14 cellular contexts compared by ENCODE assay signal in the genomic region with DNA sequence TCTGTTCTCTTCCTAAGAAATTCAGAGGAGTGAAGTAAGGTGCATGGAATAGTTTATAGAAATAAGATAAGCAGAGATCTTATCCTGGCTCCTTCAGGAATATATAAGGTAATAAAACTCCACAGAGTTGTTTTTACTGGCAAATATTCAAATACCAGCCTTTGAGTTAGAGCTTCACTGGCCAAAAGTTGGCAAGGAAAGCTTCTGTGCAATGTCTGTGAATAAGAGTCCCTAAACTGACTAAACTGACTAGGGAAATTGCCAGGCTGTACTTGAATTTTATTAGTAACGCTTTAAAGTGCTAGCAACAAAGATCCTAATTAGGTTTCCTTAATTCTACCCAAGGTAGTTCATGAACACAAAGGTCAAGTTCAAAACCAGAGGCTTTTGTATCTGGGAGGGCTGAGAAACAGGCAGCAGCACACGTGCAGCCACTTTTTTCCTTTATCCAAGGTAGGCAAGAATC.
DNase-seq lines count a peak whose midpoint lies in the region; TF ChIP-seq lines count a peak whose summit lies in the region.
"Had no signal": no experiment of that assay in that cellular context is flagged by ENCODE, and none has a peak within 500 bp of the region (broad histone marks: within the 10 kb centered on the region; RNA-seq: fewer than 3 reads in every experiment).

No MANE protein-coding gene starts in this region.

- H3K27me3 ChIP-seq in Caco-2 (replicated peaks; ENCODE audit: control insufficient read depth, insufficient read depth, low read length) (no peaks in the 10 kb centered on the region), uterus (no peaks in the 10 kb centered on the region)
- H3K27me3 ChIP-seq: esophagus muscularis mucosa had no signal

- H3K4me1 Mint-ChIP-seq in chondrocyte (ENCODE audit: low read depth) = peaks cover 46% of the 10 kb centered on the region
- no peaks in the 10 kb centered on the region for H3K4me1 Mint-ChIP-seq in Caco-2 (ENCODE audit: low read depth, unreplicated experiment)
- H3K4me1 Mint-ChIP-seq: activated naive CD4-positive, alpha-beta T cell treated with anti-CD3 and anti-CD28 coated beads, Interleukin-2, amount 50 U/mL, for 24 hours; memory B cell; T-cell had no signal

- no peaks in the 10 kb centered on the region for H3K36me3 Mint-ChIP-seq in chondrocyte (ENCODE audit: low read depth)
- no peaks in the 10 kb centered on the region for H3K36me3 Mint-ChIP-seq in Caco-2 (ENCODE audit: insufficient read depth, unreplicated experiment)
- H3K36me3 Mint-ChIP-seq: activated naive CD4-positive, alpha-beta T cell treated with anti-CD3 and anti-CD28 coated beads, Interleukin-2, amount 50 U/mL, for 24 hours; memory B cell; T-cell had no signal

- BruUV-seq in Caco-2 (replicated peaks; lab: Mats Ljungman, UMichigan) = no TSS peak

- H3K27ac Mint-ChIP-seq in chondrocyte (ENCODE audit: unreplicated experiment) (peak overlapping the region; percentile 49), Caco-2 (ENCODE audit: unreplicated experiment) (no peak overlapping the region)
- H3K27ac Mint-ChIP-seq: activated naive CD4-positive, alpha-beta T cell treated with anti-CD3 and anti-CD28 coated beads, Interleukin-2, amount 50 U/mL, for 24 hours; memory B cell; T-cell had no signal

- H3K27me3 Mint-ChIP-seq in chondrocyte (ENCODE audit: low read depth) = no peaks in the 10 kb centered on the region
- H3K27me3 Mint-ChIP-seq in Caco-2 (ENCODE audit: insufficient read depth, unreplicated experiment) = no peaks in the 10 kb centered on the region
- H3K27me3 Mint-ChIP-seq: activated naive CD4-positive, alpha-beta T cell treated with anti-CD3 and anti-CD28 coated beads, Interleukin-2, amount 50 U/mL, for 24 hours; memory B cell; T-cell had no signal

- H3K36me3 ChIP-seq in Caco-2 (ENCODE audit: control insufficient read depth, insufficient read depth, low read length) (no peaks in the 10 kb centered on the region), uterus (no peaks in the 10 kb centered on the region)
- H3K36me3 ChIP-seq: esophagus muscularis mucosa, thoracic aorta had no signal

- H3K27ac ChIP-seq in uterus = no peak overlapping the region
- H3K27ac ChIP-seq: thoracic aorta had no signal

- no peaks in the 10 kb centered on the region for H3K9me3 ChIP-seq in Caco-2
- H3K9me3 ChIP-seq in uterus = no peaks in the 10 kb centered on the region
- H3K9me3 ChIP-seq: esophagus muscularis mucosa, thoracic aorta had no signal

- H3K9me3 Mint-ChIP-seq in chondrocyte (ENCODE audit: low read depth) = no peaks in the 10 kb centered on the region
- H3K9me3 Mint-ChIP-seq in Caco-2 (ENCODE audit: unreplicated experiment) = no peaks in the 10 kb centered on the region

- no peaks in the 10 kb centered on the region for H3K4me1 ChIP-seq in Caco-2
- no peaks in the 10 kb centered on the region for H3K4me1 ChIP-seq in uterus

- intact Hi-C loops in Caco-2 (cut with micrococcal nuclease; ENCODE audit: unreplicated experiment) (no loop called here), uterus (cut with DNase I; ENCODE audit: low total_unique reads) (no loop called here)

- POLR2A ChIA-PET in Caco-2 (lab: Charles Lee) = no interaction called here

- H3K4me3 Mint-ChIP-seq in chondrocyte (ENCODE audit: unreplicated experiment) (no peak overlapping the region), Caco-2 (ENCODE audit: unreplicated experiment) (no peak overlapping the region)
- H3K4me3 Mint-ChIP-seq: activated naive CD4-positive, alpha-beta T cell treated with anti-CD3 and anti-CD28 coated beads, Interleukin-2, amount 50 U/mL, for 24 hours; memory B cell; T-cell had no signal

- CTCF ChIA-PET in Caco-2 (lab: Charles Lee) = no interaction called here

- DNase-seq in DMS 273 treated with DMSO at 0.1 percent for 48 hours (lab: John Stamatoyannopoulos, UW) (peak; percentile 51), NCI-H1105 (lab: John Stamatoyannopoulos, UW) (peak; percentile 25), chondrocyte (ENCODE audit: low spot score) (no peak), myocyte (ENCODE audit: low read depth) (peak; percentile 20), NCI-H510A (lab: John Stamatoyannopoulos, UW) (no peak), foreskin melanocyte (no peak), Caco-2 (no peak), uterus (no peak)
- DNase-seq: activated CD8-positive, alpha-beta memory T cell treated with anti-CD3 and anti-CD28 coated beads, Interleukin-2, amount 50 U/mL, for 4 hours; T-cell had no signal

- H3K4me3 ChIP-seq in Caco-2 (ENCODE audit: low read depth, low read length) (no peak overlapping the region), uterus (no peak overlapping the region)
- H3K4me3 ChIP-seq: esophagus muscularis mucosa, thoracic aorta had no signal

- TF ChIP-seq CTCF in chondrocyte (IDR thresholded peaks at IDR 0.05) = no peak
- TF ChIP-seq CTCF in Caco-2 (IDR thresholded peaks at IDR 0.05; ENCODE audit: insufficient read depth in 1 of 2, low read depth in 1 of 2, low read length in 1 of 2, severe bottlenecking in 1 of 2, unreplicated experiment in 1 of 2) = no peak
- no peak for TF ChIP-seq CTCF in uterus (IDR thresholded peaks at IDR 0.05)

- no peak for TF ChIP-seq POLR2A in uterus (IDR thresholded peaks at IDR 0.05)

Comparison
In these comparisons a context has a peak if more than half of its experiments do, and no peak if none do; other contexts are left out.
1. DNase-seq: peak in DMS 273 treated with DMSO at 0.1 percent for 48 hours (single experiment), NCI-H1105 (single experiment) and myocyte (single experiment); none in chondrocyte (single experiment), NCI-H510A (single experiment), foreskin melanocyte (single experiment), Caco-2 (0 of 2) and uterus (0 of 2).